17 cellular contexts compared by ENCODE assay signal in the genomic region with DNA sequence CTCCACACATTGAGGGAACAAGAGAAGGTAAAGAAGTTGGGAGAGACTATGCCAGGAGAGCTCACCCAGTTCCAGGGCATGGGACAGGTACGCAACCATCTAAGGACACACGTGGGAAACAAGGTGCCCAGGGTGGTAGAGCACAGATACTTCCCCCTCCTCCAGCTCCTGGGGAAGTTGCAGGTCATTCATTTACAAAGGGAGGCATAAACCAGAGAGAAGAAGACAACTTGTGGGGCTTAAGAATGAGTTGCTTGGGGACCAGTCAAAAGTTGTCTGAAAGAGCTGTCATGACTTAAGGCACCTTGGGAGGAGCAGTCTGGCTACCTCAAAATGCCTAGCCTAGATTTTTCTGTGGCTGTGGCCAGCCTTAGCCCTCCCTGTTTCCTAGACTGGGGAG.
"Had no signal": no experiment of that assay in that cellular context is flagged by ENCODE, and none has a peak within 500 bp of the region (broad histone marks: within the 10 kb centered on the region; RNA-seq: fewer than 3 reads in every experiment).

No MANE protein-coding gene starts in this region.

- ATAC-seq: activated CD8-positive, alpha-beta memory T cell treated with anti-CD3 and anti-CD28 coated beads, Interleukin-2, amount 10 ng/mL, durations not matched to agents 7 days and 5 days had no signal

- H3K4me3 ChIP-seq: ovary, sigmoid colon, thyroid gland had no signal

- H3K27me3 ChIP-seq: ovary, sigmoid colon, thyroid gland had no signal

- H3K27ac Mint-ChIP-seq: activated CD8-positive, alpha-beta memory T cell treated with anti-CD3 and anti-CD28 coated beads, Interleukin-2, amount 10 ng/mL, durations not matched to agents 7 days and 5 days; activated naive CD8-positive, alpha-beta T cell treated with anti-CD3 and anti-CD28 coated beads for 36 hours; immature natural killer cell; nephron progenitor cell had no signal

- H3K36me3 ChIP-seq: ovary, thyroid gland, WERI-Rb-1 had no signal

- H3K4me3 Mint-ChIP-seq: activated CD8-positive, alpha-beta memory T cell treated with anti-CD3 and anti-CD28 coated beads, Interleukin-2, amount 10 ng/mL, durations not matched to agents 7 days and 5 days; activated naive CD8-positive, alpha-beta T cell treated with anti-CD3 and anti-CD28 coated beads for 36 hours; activated T-cell treated with anti-CD3 and anti-CD28 coated beads, Interleukin-2, amount 50 U/mL, for 4 hours; immature natural killer cell; nephron progenitor cell had no signal

- H3K4me1 Mint-ChIP-seq: activated CD8-positive, alpha-beta memory T cell treated with anti-CD3 and anti-CD28 coated beads, Interleukin-2, amount 10 ng/mL, durations not matched to agents 7 days and 5 days; activated naive CD8-positive, alpha-beta T cell treated with anti-CD3 and anti-CD28 coated beads for 36 hours; immature natural killer cell had no signal

- H3K4me1 ChIP-seq: thyroid gland had no signal

- DNase-seq: activated CD4-positive, alpha-beta T cell treated with anti-CD3 and anti-CD28 coated beads, Interleukin-2, amount 50 U/mL, for 48 hours; activated CD8-positive, alpha-beta memory T cell treated with anti-CD3 and anti-CD28 coated beads, Interleukin-2, amount 10 ng/mL, durations not matched to agents 7 days and 5 days; activated gamma-delta T cell treated with Interleukin-2 at 50 U/mL for 16 hours; activated naive CD8-positive, alpha-beta T cell treated with anti-CD3 and anti-CD28 coated beads for 36 hours; activated T-cell treated with anti-CD3 and anti-CD28 coated beads, Interleukin-2, amount 50 U/mL, for 4 hours; amygdala; cerebellar nuclear complex; effector CD8-positive, alpha-beta T cell; foreskin melanocyte; head of caudate nucleus; immature natural killer cell; nephron progenitor cell; ovary; sigmoid colon; stimulated activated CD4-positive, alpha-beta T cell treated with anti-CD3 and anti-CD28 coated beads, Interleukin-2, amount 100 ng/mL, for 24 hours; thyroid gland; WERI-Rb-1 had no signal

- H3K9me3 Mint-ChIP-seq: activated naive CD8-positive, alpha-beta T cell treated with anti-CD3 and anti-CD28 coated beads for 36 hours; activated T-cell treated with anti-CD3 and anti-CD28 coated beads, Interleukin-2, amount 50 U/mL, for 4 hours; immature natural killer cell had no signal

- H3K27me3 Mint-ChIP-seq: activated naive CD8-positive, alpha-beta T cell treated with anti-CD3 and anti-CD28 coated beads for 36 hours had no signal

- H3K27ac ChIP-seq: ovary, thyroid gland, WERI-Rb-1 had no signal

- H3K9me3 ChIP-seq: ovary, sigmoid colon, thyroid gland had no signal
